8 cellular contexts compared by ENCODE assay signal in genomic region chr11:66126808-66127555, GRCh38. TPM values are rescaled to one million over a fixed set of nuclear protein-coding genes. Genes with fewer than 3 reads are reported as not detected.
DNase-seq lines count a peak whose midpoint lies in the region; ATAC-seq and TF ChIP-seq lines count a peak whose summit lies in the region.

No MANE protein-coding gene starts in this region.

- no peaks in the 10 kb centered on the region for H3K9me3 ChIP-seq in AG04450 (ENCODE audit: control insufficient read depth, insufficient read depth, low read length)
- no peaks in the 10 kb centered on the region for H3K9me3 ChIP-seq in osteoblast (ENCODE audit: low read depth, low read length)
- H3K9me3 ChIP-seq in thyroid gland = no peaks in the 10 kb centered on the region

- POLR2A ChIA-PET in AG04450 (lab: Yijun Ruan, JAX) = interaction anchor here (0.6 kb wide), 2 partner anchors 9 to 56 kb away, joined by 3 to 4 read pairs; no protein-coding TSS in a partner anchor

- WGBS in thyroid gland, 2 donors = 20 to 25% methylated on average over 14 of the region's 14 CpGs

- TF ChIP-seq POLR2A in thyroid gland (IDR thresholded peaks at IDR 0.05) = peak in 1 of 2 donors; percentile 58

- no peaks in the 10 kb centered on the region for H3K27me3 ChIP-seq in AG04450 (ENCODE audit: control insufficient read depth, insufficient read depth, low read length)
- no peaks in the 10 kb centered on the region for H3K27me3 ChIP-seq in osteoblast (ENCODE audit: insufficient read depth, low read length)
- no peaks in the 10 kb centered on the region for H3K27me3 ChIP-seq in thyroid gland

- ATAC-seq in GM19438 (IDR thresholded peaks at IDR 0.05; ENCODE audit: low read depth, unreplicated experiment) = peak; percentile 60
- no peak for ATAC-seq in HG03565 (IDR thresholded peaks at IDR 0.05; ENCODE audit: unreplicated experiment)

- peak overlapping the region; percentile 80 for H2AFZ ChIP-seq in osteoblast (ENCODE audit: low read length)

- DNase-seq in AG04450 (ENCODE audit: low read depth, low spot score) (no peak), NOMO-1 treated with dmso at 0.1 percent for 144 hours (lab: John Stamatoyannopoulos, UW; ENCODE audit: unreplicated experiment) (peak; percentile 44), activated T-helper 1 cell treated with Interleukin-2 at 50 U/mL for 16 hours (ENCODE audit: low read depth) (peak; percentile 34), fibroblast of villous mesenchyme (ENCODE audit: low read depth) (peak; percentile 89), osteoblast (ENCODE audit: insufficient read length, low spot score, missing footprints) (peak; percentile 73), thyroid gland (peak; percentile 73 to 76)

- no peak for TF ChIP-seq CTCF in AG04450 (IDR thresholded peaks at IDR 0.05; ENCODE audit: low read depth, low read length)
- TF ChIP-seq CTCF in fibroblast of villous mesenchyme (IDR thresholded peaks at IDR 0.05; ENCODE audit: insufficient read depth, low read depth, low read length) = no peak
- TF ChIP-seq CTCF in osteoblast (IDR thresholded peaks at IDR 0.05; ENCODE audit: extremely low read depth, low read depth, low read length) = no peak
- no peak for TF ChIP-seq CTCF in thyroid gland (IDR thresholded peaks at IDR 0.05)

- CTCF ChIA-PET in AG04450 (lab: Charles Lee) = interaction anchor here (1.2 to 2.9 kb wide), 2 partner anchors 10 to 59 kb away, joined by 4 to 10 read pairs; no protein-coding TSS in a partner anchor

- no peak overlapping the region for H3K4me3 ChIP-seq in AG04450 (ENCODE audit: low read depth, low read length)
- no peak overlapping the region for H3K4me3 ChIP-seq in fibroblast of villous mesenchyme (ENCODE audit: low read depth, low read length)
- no peak overlapping the region for H3K4me3 ChIP-seq in osteoblast (ENCODE audit: insufficient read depth, low read length)
- no peak overlapping the region for H3K4me3 ChIP-seq in thyroid gland (replicated peaks in 1 of 3)

- H4K20me1 ChIP-seq in osteoblast (ENCODE audit: insufficient read depth, low read length) = no peaks in the 10 kb centered on the region

- intact Hi-C loops in thyroid gland (cut with DNase I) = no loop called here

- H3K36me3 ChIP-seq in osteoblast (ENCODE audit: insufficient read depth, low read length) (no peaks in the 10 kb centered on the region), thyroid gland (no peaks in the 10 kb centered on the region)

- H3K4me1 ChIP-seq in osteoblast (ENCODE audit: insufficient read depth, low read length) = peaks cover 28% of the 10 kb centered on the region
- peaks cover 52 to 56% of the 10 kb centered on the region in 2 donors for H3K4me1 ChIP-seq in thyroid gland

- H3K27ac ChIP-seq in AG04450 (ENCODE audit: low read depth, low read length) = peak overlapping the region; percentile 81
- H3K27ac ChIP-seq in osteoblast (ENCODE audit: low read depth, low read length) = peak overlapping the region; percentile 70
- H3K27ac ChIP-seq in thyroid gland = peak overlapping the region; percentile 53 to 70 (median 68)

- H3K79me2 ChIP-seq in osteoblast (ENCODE audit: insufficient read depth, low read length) = peaks cover 76% of the 10 kb centered on the region

- peak overlapping the region; percentile 53 for H3K4me2 ChIP-seq in osteoblast (ENCODE audit: insufficient read depth, low read length)

RNA-seq across cellular contexts. Expression of gene PACS1, which starts 56.9 kb away (rescaled TPM):
- polyA plus RNA-seq in AG04450 (2011; rRNA removed) = 27.1 and 32.5 TPM in 2 replicates
- 83.4 and 117 TPM in 2 replicates for polyA minus RNA-seq in AG04450 (2011; rRNA and poly(A)+ RNA removed)
- total RNA-seq in fibroblast of villous mesenchyme (36.7 and 41.2 TPM in 2 replicates), osteoblast (38.0 and 39.8 TPM in 2 replicates), thyroid gland (10 to 100 TPM; 39.6 to 67.7 (median 59.7) TPM)
